11 cellular contexts compared by ENCODE assay signal in genomic region chr10:29647483-29647882, GRCh38. TPM values are rescaled to one million over a fixed set of nuclear protein-coding genes. Genes with fewer than 3 reads are reported as not detected.
DNase-seq lines count a peak whose midpoint lies in the region; ATAC-seq, FAIRE-seq and TF ChIP-seq lines count a peak whose summit lies in the region.
"Had no signal": no experiment of that assay in that cellular context is flagged by ENCODE, and none has a peak within 500 bp of the region (broad histone marks: within the 10 kb centered on the region; RNA-seq: fewer than 3 reads in every experiment).

No MANE protein-coding gene starts in this region.

- intact Hi-C loops in pancreas (cut with DNase I) (no loop called here), HepG2 (cut with micrococcal nuclease; ENCODE audit: unreplicated experiment) (no loop called here)

- 82 to 87% methylated on average over 5 of the region's 5 CpGs for WGBS in pancreas, 2 donors
- 91% methylated on average over 5 of the region's 5 CpGs for WGBS in HepG2 (ENCODE audit: low lambda C conversion rate)

- TF ChIP-seq POLR2A in HepG2 (IDR thresholded peaks at IDR 0.05; ENCODE audit: insufficient read depth in 1 of 2, low read depth in 2 of 2, low read length in 2 of 2) = no peak

- in situ Hi-C loops in HepG2 (cut with HindIII; ENCODE audit: extremely low pct_ligation_motif_present, low pct_unique_long_range_greater_than_20kb) = no loop called here

- no peak overlapping the region for H2AFZ ChIP-seq in ACC112 (ENCODE audit: low read length, unreplicated experiment)
- H2AFZ ChIP-seq in HepG2 (ENCODE audit: low read length) = no peak overlapping the region

- FAIRE-seq in pancreas (lab: Jason Lieb, UNC) = peak; percentile 91
- FAIRE-seq in HepG2 (lab: Jason Lieb, UNC) = no peak

- H3K79me2 ChIP-seq in ACC112 (ENCODE audit: control insufficient read depth, insufficient read depth, low read length, unreplicated experiment) (peaks cover 20% of the 10 kb centered on the region), HepG2 (ENCODE audit: insufficient read depth, low read length) (no peaks in the 10 kb centered on the region)

- POLR2A ChIA-PET in HepG2 (lab: Yijun Ruan, JAX) = no interaction called here

- H4K20me1 ChIP-seq in HepG2 (ENCODE audit: insufficient read depth, low read length) = no peaks in the 10 kb centered on the region

- CTCF ChIA-PET in HepG2 (lab: Yijun Ruan, JAX; ENCODE audit: low intra/inter-chr PET ratio, low total read pairs) = no interaction called here

- H3K4me2 ChIP-seq in HepG2 (ENCODE audit: low read depth, low read length) = no peak overlapping the region

- TF ChIP-seq CTCF in pancreas (IDR thresholded peaks at IDR 0.05) (no peak), HepG2 (CRISPR knock-in tag; IDR thresholded peaks at IDR 0.05) (no peak)

- H3K9me3 ChIP-seq in KOPT-K1 (ENCODE audit: insufficient read depth, low read length, poor library complexity, severe bottlenecking) = no peaks in the 10 kb centered on the region
- no peaks in the 10 kb centered on the region for H3K9me3 ChIP-seq in duodenal mucosa (ENCODE audit: control insufficient read depth in 1 of 2, low read length in 2 of 2)
- no peaks in the 10 kb centered on the region for H3K9me3 ChIP-seq in pancreas
- H3K9me3 ChIP-seq in HepG2 (ENCODE audit: low read length) = no peaks in the 10 kb centered on the region

- BruUV-seq in HepG2 (replicated peaks; lab: Mats Ljungman, UMichigan) = no TSS peak

- TF ChIP-seq RAD21 in HepG2 (CRISPR knock-in tag; IDR thresholded peaks at IDR 0.05) = no peak

- H3K9ac ChIP-seq in duodenal mucosa (ENCODE audit: low read depth in 1 of 2, low read length in 2 of 2) = peak overlapping the region in 1 of 2 donors; percentile 8
- no peak overlapping the region for H3K9ac ChIP-seq in HepG2 (ENCODE audit: insufficient read depth, low read depth, low read length)

- TF ChIP-seq EP300 in HepG2 (IDR thresholded peaks at IDR 0.05; ENCODE audit: low read depth in 2 of 2, low read length in 2 of 2) = no peak
- no peak for TF ChIP-seq EP300 in HepG2 (CRISPR knock-in tag; IDR thresholded peaks at IDR 0.05; ENCODE audit: borderline replicate concordance)

- H3K27me3 ChIP-seq in ACC112 (ENCODE audit: insufficient read depth, low read length) (no peaks in the 10 kb centered on the region), duodenal mucosa (ENCODE audit: control insufficient read depth in 1 of 2, insufficient read depth in 2 of 2, low read length in 2 of 2) (no peaks in the 10 kb centered on the region), pancreas (no peaks in the 10 kb centered on the region), HepG2 (ENCODE audit: control insufficient read depth in 1 of 2, insufficient read depth in 2 of 2, low read length in 2 of 2) (no peaks in the 10 kb centered on the region)

- no peak for ATAC-seq in pancreas
- no peak for ATAC-seq in GM21515 (IDR thresholded peaks at IDR 0.05; ENCODE audit: unreplicated experiment)
- no peak for ATAC-seq in HepG2

- DNase-seq in pancreas (no peak), NCI-H2029 treated with DMSO at 0.1 percent for 48 hours (lab: John Stamatoyannopoulos, UW) (no peak), HepG2 (ENCODE audit: low spot score) (no peak)
- no peak for DNase-seq in NK-92 treated with Interleukin-12 subunit alpha and Interleukin-12 subunit beta, amount 100 ng/mL, for 24 hours (lab: John Stamatoyannopoulos, UW)
- DNase-seq: anterior cingulate cortex, NCI-H748 treated with DMSO at 0.1 percent for 48 hours, T-helper 1 cell had no signal

- H3K4me3 ChIP-seq in ACC112 (ENCODE audit: low read depth, low read length) (peak overlapping the region; percentile 65), duodenal mucosa (ENCODE audit: low read depth in 1 of 2, low read length in 2 of 2) (peak overlapping the region; percentile 55 to 57), pancreas (no peak overlapping the region), HepG2 (replicated peaks in 1 of 3; ENCODE audit: insufficient read depth in 1 of 3, low read depth in 2 of 3, low read length in 3 of 3) (no peak overlapping the region)

- H3K36me3 ChIP-seq in ACC112 (ENCODE audit: insufficient read depth, low read length) = peaks cover 8% of the 10 kb centered on the region; the same call in 1 of the 2 replicates
- H3K36me3 ChIP-seq in KOPT-K1 (ENCODE audit: insufficient read depth, low read length) = no peaks in the 10 kb centered on the region
- H3K36me3 ChIP-seq in duodenal mucosa (ENCODE audit: control insufficient read depth in 1 of 2, insufficient read depth in 2 of 2, low read length in 2 of 2) = no peaks in the 10 kb centered on the region
- H3K36me3 ChIP-seq in pancreas = no peaks in the 10 kb centered on the region
- H3K36me3 ChIP-seq in HepG2 (replicated peaks in 1 of 2; ENCODE audit: control insufficient read depth in 1 of 2, insufficient read depth in 2 of 2, low read length in 2 of 2) = no peaks in the 10 kb centered on the region

- H3K27ac ChIP-seq in ACC112 (ENCODE audit: low read depth, low read length) = peak overlapping the region; percentile 87
- H3K27ac ChIP-seq in KOPT-K1 (ENCODE audit: low read depth, low read length, poor library complexity, severe bottlenecking) = peak overlapping the region; percentile 16
- no peak overlapping the region for H3K27ac ChIP-seq in duodenal mucosa (ENCODE audit: low read depth, low read length)
- H3K27ac ChIP-seq in pancreas = no peak overlapping the region
- H3K27ac ChIP-seq in HepG2 (ENCODE audit: extremely low read length, insufficient read depth, low read length) = no peak overlapping the region

- H3K4me1 ChIP-seq in ACC112 (ENCODE audit: control insufficient read depth, insufficient read depth, low read length, unreplicated experiment) (peaks cover 75% of the 10 kb centered on the region), duodenal mucosa (ENCODE audit: control insufficient read depth in 1 of 2, insufficient read depth in 2 of 2, low read length in 2 of 2) (peaks cover 23 to 25% of the 10 kb centered on the region in 2 donors), pancreas (peaks cover 5 to 14% (median 12%) of the 10 kb centered on the region in 3 donors), HepG2 (ENCODE audit: insufficient read depth, low read length) (peaks cover 34% of the 10 kb centered on the region)

TF ChIP-seq in HepG2, 621 proteins besides CTCF, POLR2A, EP300 and RAD21:
- no peak for TF ChIP-seq TCF12 (IDR thresholded peaks at IDR 0.05)
- TF ChIP-seq TCF12 (CRISPR knock-in tag; IDR thresholded peaks at IDR 0.05) = no peak
- no peak for TF ChIP-seq FOXC1 (CRISPR knock-in tag; IDR thresholded peaks at IDR 0.05; ENCODE audit: borderline replicate concordance)
- TF ChIP-seq HIC2 (CRISPR knock-in tag; IDR thresholded peaks at IDR 0.05; ENCODE audit: low read depth) = no peak
- no peak for TF ChIP-seq SALL2 (CRISPR knock-in tag; IDR thresholded peaks at IDR 0.05)
- no peak for TF ChIP-seq MAFF (IDR thresholded peaks at IDR 0.05; ENCODE audit: low read depth, low read length)
TF ChIP-seq in HepG2: peak in this region for 0.

RNA-seq across cellular contexts. Expression of gene SVIL, which starts 12.7 kb away (rescaled TPM):
- 10 to 100 TPM; 19.7 to 53.8 (median 24.8) TPM for total RNA-seq in pancreas
- 1 to 10 TPM; 8.6 to 9.5 TPM for polyA plus RNA-seq in pancreas
- 4.8 and 12.1 TPM in 2 replicates for total RNA-seq in HepG2 (2016; rRNA removed; fragmentation: Illumina TruSeq; extraction: Trizol)
- total RNA-seq in HepG2 (2016; cell fraction: cytosol; rRNA removed; fragmentation: Illumina TruSeq; extraction: Trizol; ENCODE audit: low read depth) = 0.97 and 1.0 TPM in 2 replicates
- total RNA-seq in HepG2 (2016; cell fraction: insoluble cytoplasmic fraction; rRNA removed; fragmentation: Illumina TruSeq; extraction: Trizol) = 3.3 and 10.0 TPM in 2 replicates
- total RNA-seq in HepG2 (2016; cell fraction: membrane; rRNA removed; fragmentation: Illumina TruSeq; extraction: Trizol) = 1.7 and 3.2 TPM in 2 replicates
- total RNA-seq in HepG2 (2016; cell fraction: nucleus; rRNA removed; fragmentation: Illumina TruSeq; extraction: Trizol) = 20.3 and 24.1 TPM in 2 replicates
- polyA plus RNA-seq in HepG2 (2011; rRNA removed) = 3.8 and 3.9 TPM in 2 replicates
- 2.1 and 2.3 TPM in 2 replicates for polyA plus RNA-seq in HepG2 (2011; cell fraction: cytosol; rRNA removed)
- 14.8 and 16.4 TPM in 2 replicates for polyA plus RNA-seq in HepG2 (2011; cell fraction: nucleus; rRNA removed)
- polyA plus RNA-seq in HepG2 (2012) = 4.0 and 4.8 TPM in 2 replicates
- 0.19 and 0.84 TPM in 2 replicates for polyA plus RNA-seq in HepG2 (2016; cell fraction: cytosol; fragmentation: Illumina TruSeq; extraction: Trizol; ENCODE audit: low read depth)
- 2.5 and 3.2 TPM in 2 replicates for polyA plus RNA-seq in HepG2 (2016; cell fraction: insoluble cytoplasmic fraction; fragmentation: Illumina TruSeq; extraction: Trizol; ENCODE audit: low read depth)
- polyA plus RNA-seq in HepG2 (2016; cell fraction: membrane; fragmentation: Illumina TruSeq; extraction: Trizol; ENCODE audit: low read depth) = 0.45 and 0.66 TPM in 2 replicates
- 13.7 TPM in 2 replicates for polyA plus RNA-seq in HepG2 (2016; cell fraction: nucleus; fragmentation: Illumina TruSeq; extraction: Trizol; ENCODE audit: insufficient read depth, low read depth)
- polyA minus RNA-seq in HepG2 (2011; rRNA and poly(A)+ RNA removed; ENCODE audit: low replicate concordance) = 7.7 and 11.4 TPM in 2 replicates
- polyA minus RNA-seq in HepG2 (2011; cell fraction: cytosol; rRNA and poly(A)+ RNA removed) = 4.8 and 7.2 TPM in 2 replicates
- polyA minus RNA-seq in HepG2 (2011; cell fraction: nucleus; rRNA and poly(A)+ RNA removed) = 30.3 and 30.4 TPM in 2 replicates

Comparison
In these comparisons a context has a peak if more than half of its experiments do, and no peak if none do; other contexts are left out.
1. H3K27ac ChIP-seq: peak in ACC112 (single experiment) and KOPT-K1 (single experiment); none in duodenal mucosa (single experiment), pancreas (0 of 4) and HepG2 (single experiment).
2. H3K4me3 ChIP-seq: peak in ACC112 (single experiment) and duodenal mucosa (2 of 2); none in pancreas (0 of 4) and HepG2 (0 of 3).